In genomic region chr6:58003417-58004167, GRCh38 we compare ENCODE assay signal across 8 cellular contexts.
A peak's percentile ranks its signal among the peaks of the same experiment; 100 is the strongest.
DNase-seq lines count a peak whose midpoint lies in the region; ATAC-seq, FAIRE-seq and TF ChIP-seq lines count a peak whose summit lies in the region.
"Not testable (repeated sequence)": the region's sequence is repeated elsewhere in the genome, so short reads cannot be mapped to it uniquely, and the experiment has no call there.

No MANE protein-coding gene starts in this region.

- not testable (repeated sequence) for H3K4me3 Mint-ChIP-seq in astrocyte (ENCODE audit: unreplicated experiment); stimulated activated memory B cell treated with anti-CD40 and anti-IgM and Interleukin-4, amounts not matched to agents 10 μg/mL and 1 μg/mL and 100 μg/mL, for 72 hours

- FAIRE-seq in astrocyte (lab: Jason Lieb, UNC) = peak; percentile 73

- DNase-seq in D341Med (ENCODE audit: low spot score) (peak; percentile 16), NCI-H2081 treated with DMSO at 0.1 percent for 48 hours (lab: John Stamatoyannopoulos, UW) (peak; percentile 3)
- DNase-seq in GM13977 (ENCODE audit: low spot score); RWPE1 (ENCODE audit: low spot score); astrocyte (ENCODE audit: low read depth); fibroblast of villous mesenchyme (ENCODE audit: low read depth): not testable (repeated sequence)

- not testable (repeated sequence) for H3K27ac Mint-ChIP-seq in astrocyte (ENCODE audit: unreplicated experiment)
- H3K27ac Mint-ChIP-seq in stimulated activated memory B cell treated with anti-CD40 and anti-IgM and Interleukin-4, amounts not matched to agents 10 μg/mL and 1 μg/mL and 100 μg/mL, for 72 hours = peak overlapping the region; percentile 32

- not testable (repeated sequence) for H3K4me1 Mint-ChIP-seq in astrocyte (ENCODE audit: low read depth, unreplicated experiment); stimulated activated memory B cell treated with anti-CD40 and anti-IgM and Interleukin-4, amounts not matched to agents 10 μg/mL and 1 μg/mL and 100 μg/mL, for 72 hours

- in situ Hi-C loops in GM13977 (cut with MboI; ENCODE audit: low pct_unique_long_range_greater_than_20kb, low sequenced_read_pairs, unreplicated experiment) = not testable (repeated sequence)

- CTCF ChIA-PET in RWPE1 (lab: Yijun Ruan, JAX) = interaction anchor here (0.6 kb wide), 1 partner anchor 11 kb away, joined by 8 read pairs; no protein-coding TSS in a partner anchor

- H3K36me3 ChIP-seq in astrocyte (ENCODE audit: insufficient read depth, low read length) = not testable (repeated sequence)

- not testable (repeated sequence) for H2AFZ ChIP-seq in astrocyte (ENCODE audit: low read depth, low read length)

- not testable (repeated sequence) for H3K27me3 Mint-ChIP-seq in astrocyte (ENCODE audit: low read depth, unreplicated experiment); stimulated activated memory B cell treated with anti-CD40 and anti-IgM and Interleukin-4, amounts not matched to agents 10 μg/mL and 1 μg/mL and 100 μg/mL, for 72 hours

- TF ChIP-seq CTCF in GM13977 (IDR thresholded peaks at IDR 0.05; ENCODE audit: extremely low read depth, insufficient read depth, missing control alignments) (peak; percentile 21), RWPE1 (conservative IDR thresholded peaks at IDR 0.05; ENCODE audit: low read depth) (peak; percentile 20; the same call in 1 of the 2 replicates), fibroblast of villous mesenchyme (IDR thresholded peaks at IDR 0.05; ENCODE audit: insufficient read depth, low read depth, low read length) (peak; percentile 36)
- not testable (repeated sequence) for TF ChIP-seq CTCF in astrocyte (IDR thresholded peaks at IDR 0.05; ENCODE audit: insufficient read depth, low read depth, low read length)

- not testable (repeated sequence) for H3K27me3 ChIP-seq in astrocyte (ENCODE audit: insufficient read depth, low read length)

- H3K9me3 ChIP-seq in astrocyte (ENCODE audit: insufficient read depth, low read depth, low read length) = not testable (repeated sequence)

- H3K79me2 ChIP-seq in astrocyte (ENCODE audit: insufficient read depth, low read length) = not testable (repeated sequence)

- not testable (repeated sequence) for H3K4me1 ChIP-seq in astrocyte (ENCODE audit: insufficient read depth, low read length)

- not testable (repeated sequence) for H3K9me3 Mint-ChIP-seq in astrocyte (ENCODE audit: unreplicated experiment); stimulated activated memory B cell treated with anti-CD40 and anti-IgM and Interleukin-4, amounts not matched to agents 10 μg/mL and 1 μg/mL and 100 μg/mL, for 72 hours

- peak; percentile 55 for ATAC-seq in HG03520 (IDR thresholded peaks at IDR 0.05; ENCODE audit: unreplicated experiment)
- ATAC-seq in stimulated activated memory B cell treated with anti-CD40 and anti-IgM and Interleukin-4, amounts not matched to agents 10 μg/mL and 1 μg/mL and 100 μg/mL, for 72 hours = not testable (repeated sequence)

- not testable (repeated sequence) for H3K4me2 ChIP-seq in astrocyte (ENCODE audit: low read length)

- H3K4me3 ChIP-seq in astrocyte (ENCODE audit: insufficient read depth, low read depth, low read length); fibroblast of villous mesenchyme (ENCODE audit: low read depth, low read length): not testable (repeated sequence)

- not testable (repeated sequence) for H3K27ac ChIP-seq in RWPE1; astrocyte (ENCODE audit: low read depth, low read length)

- not testable (repeated sequence) for H4K20me1 ChIP-seq in astrocyte (ENCODE audit: insufficient read depth, low read length)

- not testable (repeated sequence) for H3K9ac ChIP-seq in astrocyte (ENCODE audit: low read length)

- not testable (repeated sequence) for H3K36me3 Mint-ChIP-seq in astrocyte (ENCODE audit: low read depth, unreplicated experiment); stimulated activated memory B cell treated with anti-CD40 and anti-IgM and Interleukin-4, amounts not matched to agents 10 μg/mL and 1 μg/mL and 100 μg/mL, for 72 hours

- POLR2A ChIA-PET in RWPE1 (lab: Yijun Ruan, JAX; ENCODE audit: low non-redundant PET) = not testable (repeated sequence)
